Comparison of ENCODE assay signal across 9 cellular contexts in the genomic region with DNA sequence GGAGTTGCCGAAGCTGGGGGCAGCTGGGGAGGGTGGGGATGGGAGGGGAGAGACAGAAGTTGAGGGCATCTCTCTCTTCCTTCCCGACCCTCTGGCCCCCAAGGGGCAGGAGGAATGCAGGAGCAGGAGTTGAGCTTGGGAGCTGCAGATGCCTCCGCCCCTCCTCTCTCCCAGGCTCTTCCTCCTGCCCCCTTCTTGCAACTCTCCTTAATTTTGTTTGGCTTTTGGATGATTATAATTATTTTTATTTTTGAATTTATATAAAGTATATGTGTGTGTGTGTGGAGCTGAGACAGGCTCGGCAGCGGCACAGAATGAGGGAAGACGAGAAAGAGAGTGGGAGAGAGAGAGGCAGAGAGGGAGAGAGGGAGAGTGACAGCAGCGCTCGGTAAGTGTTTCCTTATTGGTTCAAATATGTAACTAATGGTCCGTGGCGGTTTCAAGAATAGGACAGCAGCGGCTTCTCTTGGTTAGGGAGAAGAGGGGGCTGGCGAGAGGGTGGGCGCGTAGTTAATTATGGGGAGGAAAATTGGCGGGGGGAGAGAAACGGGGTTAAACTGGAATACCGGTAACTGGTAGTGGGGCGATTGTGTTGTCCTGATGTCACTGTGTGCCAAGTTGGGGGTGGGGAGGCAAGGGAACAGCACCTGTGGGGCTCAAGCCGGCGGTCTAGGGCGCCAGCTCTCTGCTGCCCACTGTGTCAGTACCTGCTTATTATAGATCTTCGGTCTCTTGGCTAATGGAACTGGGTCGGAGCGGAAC. TPM values are rescaled to one million over a fixed set of nuclear protein-coding genes. Genes with fewer than 3 reads are reported as not detected.
A peak's percentile ranks its signal among the peaks of the same experiment; 100 is the strongest.
DNase-seq lines count a peak whose midpoint lies in the region; ATAC-seq and TF ChIP-seq lines count a peak whose summit lies in the region.
"Had no signal": no experiment of that assay in that cellular context is flagged by ENCODE, and none has a peak within 500 bp of the region (broad histone marks: within the 10 kb centered on the region; RNA-seq: fewer than 3 reads in every experiment).

No MANE protein-coding gene starts in this region.

- H3K9me3 Mint-ChIP-seq in MCF 10A (ENCODE audit: unreplicated experiment), result no peaks in the 10 kb centered on the region

- no peak overlapping the region for H4K5ac ChIP-seq in mesendoderm (ENCODE audit: low read length)

- POLR2A ChIA-PET in MCF 10A (lab: Yijun Ruan, JAX), result interaction anchor here (0.6 to 3.9 kb wide), 26 partner anchors 8 to 393 kb away, joined by 3 to 37 read pairs (median 5); a partner anchor contains a TSS

- H3K27ac ChIP-seq in mesendoderm (ENCODE audit: low read depth, low read length), result no peak overlapping the region
- H3K27ac ChIP-seq: neutrophil had no signal

- peak; percentile 11 for TF ChIP-seq CTCF in MCF 10A (IDR thresholded peaks at IDR 0.05; ENCODE audit: unreplicated experiment)

- no peak overlapping the region for H3K4ac ChIP-seq in mesendoderm (ENCODE audit: low read depth, low read length)

- DNase-seq in Right ventricle myocardium inferior (ENCODE audit: missing footprints), result no peak
- no peak for DNase-seq in cardiac septum (ENCODE audit: low spot score)
- peak; percentile 69 for DNase-seq in NCI-H446 treated with DMSO at 0.1 percent for 48 hours (lab: John Stamatoyannopoulos, UW)
- DNase-seq in MCF 10A (ENCODE audit: unreplicated experiment), result peak; percentile 76
- DNase-seq in mesendoderm, result no peak
- DNase-seq in midbrain (lab: John Stamatoyannopoulos, UW), result no peak
- no peak for DNase-seq in dermis blood vessel endothelial cell

- H3K36me3 Mint-ChIP-seq in MCF 10A (ENCODE audit: insufficient read depth, unreplicated experiment), result no peaks in the 10 kb centered on the region

- H3K9ac ChIP-seq in mesendoderm (ENCODE audit: low read length), result no peak overlapping the region

- no peaks in the 10 kb centered on the region for H3K79me1 ChIP-seq in mesendoderm (ENCODE audit: low read length)

- intact Hi-C loops in Right ventricle myocardium inferior (cut with DNase I), result no loop called here
- intact Hi-C loops in cardiac septum (cut with DNase I), result no loop called here
- intact Hi-C loops in MCF 10A (cut with micrococcal nuclease), result no loop called here

- no peak overlapping the region for H2BK5ac ChIP-seq in mesendoderm (ENCODE audit: low read length)

- H3K4me1 ChIP-seq in mesendoderm (ENCODE audit: control insufficient read depth, low read depth, low read length), result peaks cover 2% of the 10 kb centered on the region

- CTCF ChIA-PET in MCF 10A (lab: Yijun Ruan, JAX), result interaction anchor here (0.6 to 2.2 kb wide), 20 partner anchors 8 to 478 kb away, joined by 3 to 22 read pairs (median 4); a partner anchor contains a TSS

- H2BK15ac ChIP-seq in mesendoderm (replicated peaks; ENCODE audit: low read depth), result no peak overlapping the region

- no peak overlapping the region for H2AK5ac ChIP-seq in mesendoderm (ENCODE audit: low read length)

- no peaks in the 10 kb centered on the region for H3K27me3 Mint-ChIP-seq in MCF 10A (ENCODE audit: insufficient read depth, unreplicated experiment)

- peak; percentile 37 for ATAC-seq in Right ventricle myocardium inferior
- peak; percentile 29 for ATAC-seq in HG02970 (IDR thresholded peaks at IDR 0.05; ENCODE audit: low FRiP score, unreplicated experiment)

- H3K4me3 Mint-ChIP-seq in MCF 10A (ENCODE audit: unreplicated experiment), result peak overlapping the region; percentile 98

- H3K23ac ChIP-seq in mesendoderm (ENCODE audit: low read length), result no peak overlapping the region

- no peak overlapping the region for H3K18ac ChIP-seq in mesendoderm (ENCODE audit: low read length)

- H3K4me1 Mint-ChIP-seq in MCF 10A (ENCODE audit: insufficient read depth, unreplicated experiment), result peaks cover 23% of the 10 kb centered on the region

- H2BK120ac ChIP-seq in mesendoderm (ENCODE audit: low read depth, low read length), result no peak overlapping the region

- no peaks in the 10 kb centered on the region for H3K36me3 ChIP-seq in mesendoderm (ENCODE audit: control insufficient read depth, insufficient read depth, low read length)
- H3K36me3 ChIP-seq: neutrophil had no signal

- BruUV-seq in MCF 10A (replicated peaks; lab: Mats Ljungman, UMichigan), result no TSS peak

- peaks cover 81% of the 10 kb centered on the region for H3K27me3 ChIP-seq in mesendoderm (ENCODE audit: insufficient read depth, low read length, poor library complexity)

- WGBS in mesendoderm (ENCODE audit: extremely low coverage, insufficient coverage, low lambda C conversion rate), result no CpG with 5 or more reads among the region's 24 CpGs

- no peak overlapping the region for H3K56ac ChIP-seq in mesendoderm (ENCODE audit: low read length)

- H3K27ac Mint-ChIP-seq in MCF 10A (ENCODE audit: low read depth, unreplicated experiment), result peak overlapping the region; percentile 98

- no peaks in the 10 kb centered on the region for H3K79me2 ChIP-seq in mesendoderm (ENCODE audit: control insufficient read depth, insufficient read depth, low read length)

- H4K8ac ChIP-seq in mesendoderm (ENCODE audit: low read depth, low read length), result no peak overlapping the region

- no peak overlapping the region for H3K4me3 ChIP-seq in mesendoderm (ENCODE audit: low read length)

- peak overlapping the region; percentile 51 for H3K4me2 ChIP-seq in mesendoderm (ENCODE audit: low read length)

RNA-seq across cellular contexts. Expression of a gene that starts 8.4 kb away (rescaled TPM):
- total RNA-seq in Right ventricle myocardium inferior, result not detected
- total RNA-seq in cardiac septum, result not detected
- 6.0 and 6.9 TPM in 2 replicates for total RNA-seq in MCF 10A (2022)
- not detected for polyA plus RNA-seq in mesendoderm (2013, experiment 1 of 2)
- polyA plus RNA-seq in mesendoderm (2013, experiment 2 of 2), result not detected
- not detected in 2 replicates for total RNA-seq in dermis blood vessel endothelial cell

RNA-seq across cellular contexts. Expression of a gene that starts 11.0 kb away (rescaled TPM):
- 0.41 TPM for total RNA-seq in Right ventricle myocardium inferior
- total RNA-seq in cardiac septum, result 0.43 TPM
- 7.1 and 11.5 TPM in 2 replicates for total RNA-seq in MCF 10A (2022)
- polyA plus RNA-seq in mesendoderm (2013, experiment 1 of 2), result 0.01 TPM
- polyA plus RNA-seq in mesendoderm (2013, experiment 2 of 2), result 0.04 TPM
- total RNA-seq in dermis blood vessel endothelial cell, result under 0.01 and 0.05 TPM in 2 replicates

RNA-seq across cellular contexts. Expression of a gene that starts 15.6 kb away (rescaled TPM):
- not detected for total RNA-seq in Right ventricle myocardium inferior
- total RNA-seq in cardiac septum, result not detected
- total RNA-seq in MCF 10A (2022), result 0.74 TPM in 1 of 2 replicates, not detected in the other
- not detected for polyA plus RNA-seq in mesendoderm (2013, experiment 1 of 2)
- polyA plus RNA-seq in mesendoderm (2013, experiment 2 of 2), result not detected
- total RNA-seq in dermis blood vessel endothelial cell, result not detected in 2 replicates

RNA-seq across cellular contexts. Expression of a gene that starts 17.2 kb away (rescaled TPM):
- not detected for total RNA-seq in Right ventricle myocardium inferior
- total RNA-seq in cardiac septum, result not detected
- 5.2 and 6.0 TPM in 2 replicates for total RNA-seq in MCF 10A (2022)
- polyA plus RNA-seq in mesendoderm (2013, experiment 1 of 2), result not detected
- not detected for polyA plus RNA-seq in mesendoderm (2013, experiment 2 of 2)
- 0.28 and 0.68 TPM in 2 replicates for total RNA-seq in dermis blood vessel endothelial cell

RNA-seq across cellular contexts. Expression of a gene that starts 32.3 kb away (rescaled TPM):
- total RNA-seq in Right ventricle myocardium inferior (not detected), cardiac septum (not detected), MCF 10A (2022) (not detected in 2 replicates), dermis blood vessel endothelial cell (0.28 and 0.85 TPM in 2 replicates)
- polyA plus RNA-seq in mesendoderm (2013, experiment 1 of 2), result not detected
- not detected for polyA plus RNA-seq in mesendoderm (2013, experiment 2 of 2)

Comparison
In these comparisons a context has a peak if more than half of its experiments do, and no peak if none do; other contexts are left out.
1. DNase-seq: peak in NCI-H446 treated with DMSO at 0.1 percent for 48 hours (single experiment) and MCF 10A (single experiment); none in Right ventricle myocardium inferior (single experiment), cardiac septum (single experiment), mesendoderm (single experiment), midbrain (single experiment) and dermis blood vessel endothelial cell (single experiment).